Comparison of ENCODE assay signal across 1 cellular context in genomic region chr13:109794095-109794494, GRCh38.
TF ChIP-seq lines count a peak whose summit lies in the region.

No MANE protein-coding gene starts in this region.

TF ChIP-seq in WTC11, 78 proteins besides CTCF, POLR2A, EP300 and RAD21 (continued from another document):
- no peak for TF ChIP-seq ZNF532 (CRISPR knock-in tag; IDR thresholded peaks at IDR 0.05; ENCODE audit: borderline replicate concordance)
- TF ChIP-seq GRHL2 (CRISPR knock-in tag; IDR thresholded peaks at IDR 0.05; ENCODE audit: insufficient replicate concordance, severe bottlenecking): no peak
- TF ChIP-seq, protein P1, sequence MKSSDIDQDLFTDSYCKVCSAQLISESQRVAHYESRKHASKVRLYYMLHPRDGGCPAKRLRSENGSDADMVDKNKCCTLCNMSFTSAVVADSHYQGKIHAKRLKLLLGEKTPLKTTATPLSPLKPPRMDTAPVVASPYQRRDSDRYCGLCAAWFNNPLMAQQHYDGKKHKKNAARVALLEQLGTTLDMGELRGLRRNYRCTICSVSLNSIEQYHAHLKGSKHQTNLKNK (CRISPR knock-in tag; IDR thresholded peaks at IDR 0.05): no peak
- TF ChIP-seq, protein P2, sequence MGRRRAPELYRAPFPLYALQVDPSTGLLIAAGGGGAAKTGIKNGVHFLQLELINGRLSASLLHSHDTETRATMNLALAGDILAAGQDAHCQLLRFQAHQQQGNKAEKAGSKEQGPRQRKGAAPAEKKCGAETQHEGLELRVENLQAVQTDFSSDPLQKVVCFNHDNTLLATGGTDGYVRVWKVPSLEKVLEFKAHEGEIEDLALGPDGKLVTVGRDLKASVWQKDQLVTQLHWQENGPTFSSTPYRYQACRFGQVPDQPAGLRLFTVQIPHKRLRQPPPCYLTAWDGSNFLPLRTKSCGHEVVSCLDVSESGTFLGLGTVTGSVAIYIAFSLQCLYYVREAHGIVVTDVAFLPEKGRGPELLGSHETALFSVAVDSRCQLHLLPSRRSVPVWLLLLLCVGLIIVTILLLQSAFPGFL (CRISPR knock-in tag; IDR thresholded peaks at IDR 0.05; ENCODE audit: borderline replicate concordance): no peak
- TF ChIP-seq CREM (CRISPR knock-in tag; IDR thresholded peaks at IDR 0.05): no peak
- TF ChIP-seq CDX4 (CRISPR knock-in tag; IDR thresholded peaks at IDR 0.05; ENCODE audit: borderline replicate concordance): no peak
- no peak for TF ChIP-seq ZNF121 (CRISPR knock-in tag; IDR thresholded peaks at IDR 0.05)
- no peak for TF ChIP-seq ZNF138 (CRISPR knock-in tag; conservative IDR thresholded peaks at IDR 0.05)
- TF ChIP-seq ZNF317 (CRISPR knock-in tag; IDR thresholded peaks at IDR 0.05; ENCODE audit: borderline replicate concordance, low read depth): no peak
